Comparison of ENCODE assay signal across 1 cellular context in the genomic region with DNA sequence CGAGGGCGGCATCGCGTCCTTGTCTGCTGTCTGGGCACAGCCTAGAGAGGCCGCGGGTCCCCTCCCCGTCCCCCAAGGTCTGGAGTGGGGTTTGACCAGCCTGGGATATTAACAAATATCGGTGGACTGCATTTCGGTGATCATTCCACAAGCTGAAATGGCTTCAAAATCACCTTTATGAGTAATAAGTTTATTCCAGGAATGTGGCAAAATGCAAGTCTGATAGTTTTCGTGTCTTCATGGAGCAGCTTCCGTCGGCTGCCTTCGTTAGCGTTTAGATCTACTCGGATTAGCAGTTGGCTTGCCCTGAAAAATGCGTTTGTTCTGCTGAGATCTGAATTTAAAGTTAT.
TF ChIP-seq lines count a peak whose summit lies in the region.

No MANE protein-coding gene starts in this region.

TF ChIP-seq in endothelial cell of umbilical vein, 7 proteins besides CTCF, POLR2A, EP300 and RAD21 (continued from another document):
- TF ChIP-seq FOS (IDR thresholded peaks at IDR 0.05; ENCODE audit: borderline replicate concordance, insufficient read depth, low read length) (no peak), MYC (IDR thresholded peaks at IDR 0.05; ENCODE audit: low read depth, low read length) (no peak), EZH2 (IDR thresholded peaks at IDR 0.05; ENCODE audit: borderline replicate concordance, low read depth, low read length, severe bottlenecking) (no peak), GATA2 (IDR thresholded peaks at IDR 0.05; ENCODE audit: insufficient read depth, insufficient read length, low read depth, low read length) (no peak)
TF ChIP-seq in endothelial cell of umbilical vein: peak in this region for 0.
